14 cellular contexts compared by ENCODE assay signal in genomic region chr13:27644302-27644701, GRCh38. TPM values are rescaled to one million over a fixed set of nuclear protein-coding genes. Genes with fewer than 3 reads are reported as not detected.
DNase-seq lines count a peak whose midpoint lies in the region; ATAC-seq and TF ChIP-seq lines count a peak whose summit lies in the region.
"Had no signal": no experiment of that assay in that cellular context is flagged by ENCODE, and none has a peak within 500 bp of the region (broad histone marks: within the 10 kb centered on the region; RNA-seq: fewer than 3 reads in every experiment).

No MANE protein-coding gene starts in this region.

- peaks cover 5% of the 10 kb centered on the region for H3K9me3 Mint-ChIP-seq in activated CD4-positive, alpha-beta memory T cell treated with anti-CD3 and anti-CD28 coated beads for 36 hours
- H3K9me3 Mint-ChIP-seq in activated CD4-positive, alpha-beta memory T cell treated with anti-CD3 and anti-CD28 coated beads, Interleukin-2, amount 10 ng/mL, durations not matched to agents 7 days and 5 days = peaks cover 2% of the 10 kb centered on the region
- H3K9me3 Mint-ChIP-seq in stimulated activated naive CD8-positive, alpha-beta T cell treated with anti-CD3 and anti-CD28 coated beads, Interleukin-15, amount 100 ng/mL, for 72 hours = no peaks in the 10 kb centered on the region
- H3K9me3 Mint-ChIP-seq: neural progenitor cell had no signal

- intact Hi-C loops in activated CD4-positive, alpha-beta memory T cell treated with anti-CD3 and anti-CD28 coated beads for 36 hours (cut with micrococcal nuclease) = no loop called here
- intact Hi-C loops in transverse colon (cut with DNase I; ENCODE audit: low total_unique reads) = no loop called here

- H3K4me1 Mint-ChIP-seq in activated CD4-positive, alpha-beta memory T cell treated with anti-CD3 and anti-CD28 coated beads for 36 hours (ENCODE audit: low read depth) = peaks cover 27% of the 10 kb centered on the region
- peaks cover 15% of the 10 kb centered on the region for H3K4me1 Mint-ChIP-seq in activated CD4-positive, alpha-beta memory T cell treated with anti-CD3 and anti-CD28 coated beads, Interleukin-2, amount 10 ng/mL, durations not matched to agents 7 days and 5 days
- peaks cover 33% of the 10 kb centered on the region for H3K4me1 Mint-ChIP-seq in stimulated activated naive CD8-positive, alpha-beta T cell treated with anti-CD3 and anti-CD28 coated beads, Interleukin-15, amount 100 ng/mL, for 72 hours
- H3K4me1 Mint-ChIP-seq: neural progenitor cell had no signal

- H3K36me3 ChIP-seq in transverse colon = peaks cover 0 to 12% (median 5%) of the 10 kb centered on the region in 4 donors
- H3K36me3 ChIP-seq: thyroid gland had no signal

- H3K4me3 ChIP-seq in astrocyte of the cerebellum (ENCODE audit: low read depth, low read length) (no peak overlapping the region), transverse colon (no peak overlapping the region)
- H3K4me3 ChIP-seq: A549, neural progenitor cell, thyroid gland had no signal

- no peak for ATAC-seq in stimulated activated naive CD8-positive, alpha-beta T cell treated with anti-CD3 and anti-CD28 coated beads, Interleukin-15, amount 100 ng/mL, for 72 hours
- ATAC-seq in GM21825 (IDR thresholded peaks at IDR 0.05; ENCODE audit: unreplicated experiment) = no peak
- ATAC-seq: A549 had no signal

- TF ChIP-seq CTCF in astrocyte of the cerebellum (IDR thresholded peaks at IDR 0.05; ENCODE audit: low read depth, low read length, missing control alignments) = no peak
- no peak for TF ChIP-seq CTCF in transverse colon (IDR thresholded peaks at IDR 0.05)

- in situ Hi-C loops in astrocyte of the cerebellum (cut with HindIII; ENCODE audit: low sequenced_read_pairs) (no loop called here), transverse colon (cut with MboI; ENCODE audit: low pct_ligation_motif_present in 1 of 4, low pct_unique_long_range_greater_than_20kb in 1 of 4, low sequenced_read_pairs in 3 of 4) (no loop called here)

- peaks cover 26% of the 10 kb centered on the region for H3K36me3 Mint-ChIP-seq in activated CD4-positive, alpha-beta memory T cell treated with anti-CD3 and anti-CD28 coated beads for 36 hours
- H3K36me3 Mint-ChIP-seq in activated CD4-positive, alpha-beta memory T cell treated with anti-CD3 and anti-CD28 coated beads, Interleukin-2, amount 10 ng/mL, durations not matched to agents 7 days and 5 days (ENCODE audit: low read depth) = peaks cover 33% of the 10 kb centered on the region

- POLR2A ChIA-PET in activated CD4-positive, alpha-beta memory T cell treated with anti-CD3 and anti-CD28 coated beads for 36 hours (lab: Charles Lee) = no interaction called here
- POLR2A ChIA-PET in activated CD4-positive, alpha-beta memory T cell treated with anti-CD3 and anti-CD28 coated beads, Interleukin-2, amount 10 ng/mL, durations not matched to agents 7 days and 5 days (lab: Charles Lee) = no interaction called here

- 47 to 71% methylated on average over 1 of the region's 1 CpG for WGBS in transverse colon (ENCODE audit: low coverage in 1 of 2), 2 donors

- H3K27me3 ChIP-seq in transverse colon = no peaks in the 10 kb centered on the region
- H3K27me3 ChIP-seq: neural progenitor cell, thyroid gland had no signal

- H3K27ac Mint-ChIP-seq in activated CD4-positive, alpha-beta memory T cell treated with anti-CD3 and anti-CD28 coated beads for 36 hours = peak overlapping the region; percentile 16
- no peak overlapping the region for H3K27ac Mint-ChIP-seq in activated CD4-positive, alpha-beta memory T cell treated with anti-CD3 and anti-CD28 coated beads, Interleukin-2, amount 10 ng/mL, durations not matched to agents 7 days and 5 days
- no peak overlapping the region for H3K27ac Mint-ChIP-seq in stimulated activated naive CD8-positive, alpha-beta T cell treated with anti-CD3 and anti-CD28 coated beads, Interleukin-15, amount 100 ng/mL, for 72 hours
- H3K27ac Mint-ChIP-seq: neural progenitor cell had no signal

- H3K4me1 ChIP-seq in transverse colon = peaks cover 9 to 40% (median 21%) of the 10 kb centered on the region in 4 donors
- H3K4me1 ChIP-seq: A549, neural progenitor cell had no signal

- no peaks in the 10 kb centered on the region for H3K9me3 ChIP-seq in transverse colon
- H3K9me3 ChIP-seq: thyroid gland had no signal

- CTCF ChIA-PET in activated CD4-positive, alpha-beta memory T cell treated with anti-CD3 and anti-CD28 coated beads for 36 hours (lab: Charles Lee) = no interaction called here
- CTCF ChIA-PET in activated CD4-positive, alpha-beta memory T cell treated with anti-CD3 and anti-CD28 coated beads, Interleukin-2, amount 10 ng/mL, durations not matched to agents 7 days and 5 days (lab: Charles Lee) = no interaction called here

- H3K27me3 Mint-ChIP-seq in activated CD4-positive, alpha-beta memory T cell treated with anti-CD3 and anti-CD28 coated beads for 36 hours = no peaks in the 10 kb centered on the region
- no peaks in the 10 kb centered on the region for H3K27me3 Mint-ChIP-seq in activated CD4-positive, alpha-beta memory T cell treated with anti-CD3 and anti-CD28 coated beads, Interleukin-2, amount 10 ng/mL, durations not matched to agents 7 days and 5 days
- no peaks in the 10 kb centered on the region for H3K27me3 Mint-ChIP-seq in stimulated activated naive CD8-positive, alpha-beta T cell treated with anti-CD3 and anti-CD28 coated beads, Interleukin-15, amount 100 ng/mL, for 72 hours

- H3K4me3 Mint-ChIP-seq in activated CD4-positive, alpha-beta memory T cell treated with anti-CD3 and anti-CD28 coated beads for 36 hours = no peak overlapping the region
- H3K4me3 Mint-ChIP-seq in activated CD4-positive, alpha-beta memory T cell treated with anti-CD3 and anti-CD28 coated beads, Interleukin-2, amount 10 ng/mL, durations not matched to agents 7 days and 5 days = no peak overlapping the region
- H3K4me3 Mint-ChIP-seq in stimulated activated naive CD8-positive, alpha-beta T cell treated with anti-CD3 and anti-CD28 coated beads, Interleukin-15, amount 100 ng/mL, for 72 hours = no peak overlapping the region
- H3K4me3 Mint-ChIP-seq: neural progenitor cell had no signal

- DNase-seq in activated CD4-positive, alpha-beta memory T cell treated with anti-CD3 and anti-CD28 coated beads for 36 hours = no peak
- no peak for DNase-seq in activated CD4-positive, alpha-beta memory T cell treated with anti-CD3 and anti-CD28 coated beads, Interleukin-2, amount 10 ng/mL, durations not matched to agents 7 days and 5 days
- DNase-seq in astrocyte of the cerebellum (ENCODE audit: low read depth) (peak; percentile 91), iris pigment epithelial cell (ENCODE audit: low read depth) (peak; percentile 82), transverse colon (no peak)
- no peak for DNase-seq in stimulated activated naive CD8-positive, alpha-beta T cell treated with anti-CD3 and anti-CD28 coated beads, Interleukin-15, amount 100 ng/mL, for 72 hours
- DNase-seq in activated CD4-positive, alpha-beta T cell treated with anti-CD3 and anti-CD28 coated beads, Interleukin-2, amount 50 U/mL, for 4 hours = no peak
- DNase-seq: activated T-cell treated with anti-CD3 and anti-CD28 coated beads, Interleukin-2, amount 50 U/mL, for 1 hour; NCI-H748 treated with DMSO at 0.1 percent for 48 hours; stimulated activated CD4-positive, alpha-beta T cell treated with anti-CD3 and anti-CD28 coated beads, Interleukin-4, amount 100 ng/mL, for 4 hours; thyroid gland had no signal

- TF ChIP-seq POLR2A in transverse colon (IDR thresholded peaks at IDR 0.05) = no peak

- H3K27ac ChIP-seq in transverse colon = peak overlapping the region in 3 of 4 donors; percentile 25 to 42 (median 34)
- H3K27ac ChIP-seq: A549, neural progenitor cell, thyroid gland had no signal

- TF ChIP-seq EP300 in transverse colon (IDR thresholded peaks at IDR 0.05; ENCODE audit: low read depth) = no peak

RNA-seq across cellular contexts. Expression of gene POLR1D, which starts 22.6 kb away (rescaled TPM):
- 100 to 1,000 TPM; 114 to 118 TPM for total RNA-seq in activated CD4-positive, alpha-beta memory T cell treated with anti-CD3 and anti-CD28 coated beads for 36 hours
- total RNA-seq in activated CD4-positive, alpha-beta memory T cell treated with anti-CD3 and anti-CD28 coated beads, Interleukin-2, amount 10 ng/mL, durations not matched to agents 7 days and 5 days = 100 to 1,000 TPM; 125 to 127 TPM
- total RNA-seq in transverse colon = 100 to 1,000 TPM in 1 of 4 donors, 10 to 100 TPM in 3; 45.6 to 120 (median 90.4) TPM

RNA-seq across cellular contexts. Expression of gene LNX2, which starts 24.0 kb away (rescaled TPM):
- 1 to 10 TPM; 5.0 to 5.4 TPM for total RNA-seq in activated CD4-positive, alpha-beta memory T cell treated with anti-CD3 and anti-CD28 coated beads for 36 hours
- 1 to 10 TPM; 8.0 to 8.1 TPM for total RNA-seq in activated CD4-positive, alpha-beta memory T cell treated with anti-CD3 and anti-CD28 coated beads, Interleukin-2, amount 10 ng/mL, durations not matched to agents 7 days and 5 days
- 10 to 100 TPM in 3 of 4 donors, 1 to 10 TPM in 1; 1.8 to 29.6 (median 18.9) TPM for total RNA-seq in transverse colon

Comparison
In these comparisons a context has a peak if more than half of its experiments do, and no peak if none do; other contexts are left out.
1. DNase-seq: peak in astrocyte of the cerebellum (single experiment) and iris pigment epithelial cell (single experiment); none in activated CD4-positive, alpha-beta memory T cell treated with anti-CD3 and anti-CD28 coated beads for 36 hours (single experiment), activated CD4-positive, alpha-beta memory T cell treated with anti-CD3 and anti-CD28 coated beads, Interleukin-2, amount 10 ng/mL, durations not matched to agents 7 days and 5 days (single experiment), transverse colon (single experiment), stimulated activated naive CD8-positive, alpha-beta T cell treated with anti-CD3 and anti-CD28 coated beads, Interleukin-15, amount 100 ng/mL, for 72 hours (0 of 2) and activated CD4-positive, alpha-beta T cell treated with anti-CD3 and anti-CD28 coated beads, Interleukin-2, amount 50 U/mL, for 4 hours (0 of 2).